In the genomic region with DNA sequence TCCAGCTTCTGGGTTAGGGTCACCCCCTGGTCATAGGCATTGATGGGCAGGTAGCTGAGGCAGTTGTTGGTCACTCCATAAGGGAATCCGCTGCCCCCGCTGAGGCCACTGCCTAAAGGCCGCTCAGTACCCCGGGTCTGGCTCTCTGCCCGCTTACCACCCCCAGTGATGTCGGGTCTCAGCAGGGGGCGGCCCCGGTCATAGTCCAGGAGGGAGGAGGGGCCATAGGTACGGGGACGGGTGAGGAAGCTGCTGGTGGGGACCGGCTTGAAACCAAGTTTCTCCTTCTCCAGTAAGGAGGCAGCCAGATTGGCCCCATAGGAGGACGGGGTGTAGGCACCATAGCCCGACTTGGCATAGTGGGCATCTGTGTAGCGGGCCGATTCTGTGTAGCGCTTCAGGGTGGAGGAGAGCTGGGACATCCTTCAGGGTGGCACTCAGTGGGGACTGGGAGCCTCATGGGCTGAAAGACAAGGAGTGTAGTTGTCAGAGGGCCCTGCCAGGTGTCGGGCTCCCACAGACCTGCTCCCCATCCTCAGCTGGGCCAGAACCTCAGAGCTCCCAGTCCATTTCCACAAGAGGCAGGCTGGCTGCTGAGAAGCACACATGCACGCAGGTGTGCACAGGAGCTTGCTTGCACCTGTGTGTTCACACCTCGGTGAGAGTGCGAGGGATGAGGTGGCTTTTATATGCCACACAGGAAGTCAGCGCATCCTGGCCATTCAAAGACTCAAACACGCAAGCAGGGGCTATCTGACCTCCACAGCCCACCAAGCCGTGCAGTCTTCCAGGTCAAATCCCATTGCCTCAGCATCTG, we compare ENCODE assay signal across 19 cellular contexts. TPM values are rescaled to one million over a fixed set of nuclear protein-coding genes. Genes with fewer than 3 reads are reported as not detected.
DNase-seq lines count a peak whose midpoint lies in the region; ATAC-seq and TF ChIP-seq lines count a peak whose summit lies in the region.
"Had no signal": no experiment of that assay in that cellular context is flagged by ENCODE, and none has a peak within 500 bp of the region (broad histone marks: within the 10 kb centered on the region; RNA-seq: fewer than 3 reads in every experiment).

No MANE protein-coding gene starts in this region.

- no peak for TF ChIP-seq CTCF in OCI-LY3 (IDR thresholded peaks at IDR 0.05; ENCODE audit: low read depth, low read length)

- H3K9me3 ChIP-seq in OCI-LY3 (ENCODE audit: insufficient read depth, low read length) (no peaks in the 10 kb centered on the region), right cardiac atrium (ENCODE audit: control insufficient read depth, low read length) (no peaks in the 10 kb centered on the region)
- H3K9me3 ChIP-seq: SJSA1, spleen had no signal

- H3K4me3 ChIP-seq in OCI-LY3 (ENCODE audit: low read length) (no peak overlapping the region), right cardiac atrium (ENCODE audit: low read length) (no peak overlapping the region)
- H3K4me3 ChIP-seq: GM23248, SJSA1, spleen had no signal

- 0 out of 2 replicates have a peak overlapping the region, but pooled peaks have one; percentile 47 for H2AFZ ChIP-seq in OCI-LY3 (ENCODE audit: low read depth, low read length)
- H2AFZ ChIP-seq: GM23248 had no signal

- H3K4me1 ChIP-seq in OCI-LY3 (ENCODE audit: low read length), result peaks cover 15% of the 10 kb centered on the region
- peaks cover 13% of the 10 kb centered on the region for H3K4me1 ChIP-seq in right cardiac atrium (ENCODE audit: control insufficient read depth, insufficient read depth, low read length)
- H3K4me1 ChIP-seq: SJSA1 had no signal

- 79% methylated on average over 23 of the region's 23 CpGs for WGBS in right cardiac atrium

- intact Hi-C loops in Right ventricle myocardium inferior (cut with DNase I) (no loop called here), cardiac septum (cut with DNase I) (loop anchor here (2.0 kb wide), 1 partner anchor 32 kb away; the partner anchor contains the start of gene C1QTNF5), right cardiac atrium (cut with DNase I) (loop anchor here in 1 of 4 donors (2.0 kb wide), 1 partner anchor 16 kb away; no protein-coding TSS in a partner anchor)

- DNase-seq in Right ventricle myocardium inferior (ENCODE audit: missing footprints) (peak; percentile 49), cardiac septum (ENCODE audit: low spot score) (no peak), right cardiac atrium (peak in 2 of 3 donors; percentile 30 to 62), hypothalamus (lab: John Stamatoyannopoulos, UW) (no peak), amygdala (lab: John Stamatoyannopoulos, UW) (no peak), MV-4-11 (lab: John Stamatoyannopoulos, UW) (no peak)
- DNase-seq: spleen, T-helper 17 cell had no signal

- no peak overlapping the region for H3K4me2 ChIP-seq in OCI-LY3 (ENCODE audit: low read length)

- H4K20me1 ChIP-seq in OCI-LY3 (ENCODE audit: insufficient read depth, low read length), result no peaks in the 10 kb centered on the region

- peaks cover 6% of the 10 kb centered on the region for H3K27me3 ChIP-seq in OCI-LY3 (ENCODE audit: low read depth, low read length)
- H3K27me3 ChIP-seq in right cardiac atrium (ENCODE audit: control insufficient read depth, insufficient read depth), result no peaks in the 10 kb centered on the region
- H3K27me3 ChIP-seq: SJSA1 had no signal

- H3K27ac ChIP-seq in OCI-LY3 (ENCODE audit: low read length), result no peak overlapping the region
- no peak overlapping the region for H3K27ac ChIP-seq in right cardiac atrium (ENCODE audit: low read length)
- peak overlapping the region; percentile 82 for H3K27ac ChIP-seq in temporal lobe (ENCODE audit: low read depth, low read length)
- H3K27ac ChIP-seq: GM23248, HL-60, SJSA1, spleen had no signal

- no peaks in the 10 kb centered on the region for H3K79me2 ChIP-seq in OCI-LY3 (ENCODE audit: low read length)

- no peak for ATAC-seq in Right ventricle myocardium inferior
- no peak for ATAC-seq in right cardiac atrium
- ATAC-seq: T-helper 17 cell had no signal

- no peaks in the 10 kb centered on the region for H3K36me3 ChIP-seq in OCI-LY3 (replicated peaks; ENCODE audit: low read depth, low read length)
- H3K36me3 ChIP-seq: SJSA1, spleen had no signal

- H3K9ac ChIP-seq in OCI-LY3 (ENCODE audit: low read length), result no peak overlapping the region
- H3K9ac ChIP-seq: GM23248 had no signal

RNA-seq across cellular contexts. Expression of gene USP2, which starts 8.2 kb away (rescaled TPM):
- total RNA-seq in Right ventricle myocardium inferior, result 140 TPM
- total RNA-seq in cardiac septum, result 80.0 TPM
- 10 to 100 TPM; 57.3 to 98.4 (median 95.7) TPM for total RNA-seq in right cardiac atrium
- polyA plus RNA-seq in right cardiac atrium, result 57.1 TPM
- total RNA-seq in temporal lobe, result 0.74 TPM
- total RNA-seq: GM23248 had no signal
- polyA plus RNA-seq: CD14-positive monocyte had no signal

RNA-seq across cellular contexts. Expression of gene MFRP, which starts 26.8 kb away (rescaled TPM):
- not detected for total RNA-seq in Right ventricle myocardium inferior
- total RNA-seq in cardiac septum, result not detected
- under 1 TPM in 1 of 4 donors, not detected in 3; 0.06 TPM for total RNA-seq in right cardiac atrium
- 0.02 TPM for polyA plus RNA-seq in right cardiac atrium
- total RNA-seq in temporal lobe, result not detected
- total RNA-seq: activated CD4-positive, alpha-beta T cell treated with anti-CD3 and anti-CD28 coated beads for 36 hours; bronchial epithelial cell; dermis blood vessel endothelial cell; endothelial cell of umbilical vein; GM23248; SJSA1; T-helper 17 cell had no signal
- polyA plus RNA-seq: AG04450, CD14-positive monocyte, GM23248 had no signal

RNA-seq across cellular contexts. Expression of gene C1QTNF5, which starts 32.6 kb away (rescaled TPM):
- 17.5 TPM for total RNA-seq in Right ventricle myocardium inferior
- 33.8 TPM for total RNA-seq in cardiac septum
- total RNA-seq in right cardiac atrium, result 10 to 100 TPM; 21.4 to 31.0 (median 24.1) TPM
- polyA plus RNA-seq in right cardiac atrium, result 27.1 TPM
- 3.0 TPM for total RNA-seq in temporal lobe
- total RNA-seq: activated CD4-positive, alpha-beta T cell treated with anti-CD3 and anti-CD28 coated beads for 36 hours; T-helper 17 cell had no signal
- polyA plus RNA-seq: CD14-positive monocyte had no signal

RNA-seq across cellular contexts. Expression of gene RNF26, which starts 38.9 kb away (rescaled TPM):
- total RNA-seq in Right ventricle myocardium inferior (13.1 TPM), cardiac septum (10.7 TPM), right cardiac atrium (10 to 100 TPM; 12.7 to 19.6 (median 15.2) TPM), temporal lobe (4.7 TPM)
- polyA plus RNA-seq in right cardiac atrium, result 9.7 TPM

RNA-seq across cellular contexts. Expression of gene THY1, which starts 49.7 kb away (rescaled TPM):
- total RNA-seq in Right ventricle myocardium inferior (1.8 TPM), cardiac septum (6.8 TPM), right cardiac atrium (1 to 10 TPM in 3 of 4 donors, under 1 TPM in 1; 0.74 to 2.9 (median 1.8) TPM), temporal lobe (21.4 TPM)
- 4.3 TPM for polyA plus RNA-seq in right cardiac atrium
- polyA plus RNA-seq: CD14-positive monocyte had no signal

Comparison
In these comparisons a context has a peak if more than half of its experiments do, and no peak if none do; other contexts are left out.
1. DNase-seq: peak in Right ventricle myocardium inferior (single experiment) and right cardiac atrium (2 of 3); none in cardiac septum (single experiment), hypothalamus (0 of 51), amygdala (0 of 56) and MV-4-11 (single experiment).
2. RNA of gene USP2, which starts 8.2 kb away (total RNA-seq): 140 TPM in Right ventricle myocardium inferior (single experiment), 57.3 to 98.4 TPM in right cardiac atrium and 80.0 TPM in cardiac septum (single experiment); 0.74 TPM in temporal lobe (single experiment); every median in the first group is over 10 times any median in the second.